Comparison of ENCODE assay signal across 8 cellular contexts in the genomic region with DNA sequence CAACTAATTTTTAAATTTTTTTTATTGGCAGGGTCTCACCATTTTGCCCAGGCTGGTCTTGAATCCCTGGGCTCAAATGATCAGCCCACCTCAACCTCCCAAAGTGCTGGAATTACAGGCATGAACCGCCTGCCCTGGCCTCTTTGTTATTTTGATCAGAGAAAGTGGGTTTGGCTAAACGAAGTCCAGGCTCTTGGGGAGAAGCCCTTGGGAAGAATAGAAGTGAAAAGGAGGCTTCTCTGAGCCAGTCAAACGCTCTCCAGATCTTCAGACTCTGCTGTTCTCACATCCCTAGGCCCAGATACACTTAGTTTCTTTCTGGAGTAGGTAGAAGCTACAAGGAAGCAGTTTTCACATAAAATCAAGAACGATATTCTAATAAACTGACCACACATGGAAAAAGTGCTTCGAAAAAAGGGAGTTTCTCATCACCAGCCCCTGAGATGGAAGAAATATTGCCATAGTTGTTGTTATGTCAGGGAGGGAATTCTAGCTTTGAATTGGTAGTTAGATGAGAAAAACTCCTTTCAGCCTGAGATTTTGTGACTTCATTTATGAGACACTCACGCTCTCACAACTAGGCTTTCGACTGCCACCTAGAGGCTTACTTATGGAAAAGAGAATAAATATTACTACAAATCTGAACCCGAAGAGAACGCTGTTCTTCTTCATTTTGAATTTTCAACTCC. TPM values are rescaled to one million over a fixed set of nuclear protein-coding genes. Genes with fewer than 3 reads are reported as not detected.
DNase-seq lines count a peak whose midpoint lies in the region; ATAC-seq and TF ChIP-seq lines count a peak whose summit lies in the region.

No MANE protein-coding gene starts in this region.

- H3K27me3 ChIP-seq in HUES48 (ENCODE audit: control insufficient read depth, insufficient read depth, low read length): no peaks in the 10 kb centered on the region

- H3K27ac ChIP-seq in HUES48 (ENCODE audit: low read depth, low read length): peak overlapping the region; percentile 98

- ATAC-seq in left ventricle myocardium superior: peak; percentile 38
- no peak for ATAC-seq in HG02610 (IDR thresholded peaks at IDR 0.05; ENCODE audit: unreplicated experiment)
- no peak for ATAC-seq in GM18873 (IDR thresholded peaks at IDR 0.05; ENCODE audit: low FRiP score, unreplicated experiment)

- intact Hi-C loops in left ventricle myocardium superior (cut with micrococcal nuclease): no loop called here

- peaks cover 16% of the 10 kb centered on the region for H3K4me1 ChIP-seq in HUES48 (ENCODE audit: control insufficient read depth, insufficient read depth, low read length)

- DNase-seq in DMS79 treated with DMSO at 0.1 percent for 48 hours (lab: John Stamatoyannopoulos, UW) (peak; percentile 91), NCI-H82 (lab: John Stamatoyannopoulos, UW) (peak; percentile 82), amniotic stem cell (lab: John Stamatoyannopoulos, UW) (peak; percentile 72), left ventricle myocardium superior (no peak), retinal pigment epithelial cell (ENCODE audit: low read depth) (no peak)

- peak overlapping the region; percentile 47 for H3K4me3 ChIP-seq in HUES48 (ENCODE audit: low read depth, low read length)
- H3K4me3 ChIP-seq in retinal pigment epithelial cell (ENCODE audit: low read length): no peak overlapping the region

- H3K36me3 ChIP-seq in HUES48 (ENCODE audit: control insufficient read depth, insufficient read depth, low read length): no peaks in the 10 kb centered on the region

- peaks cover 6% of the 10 kb centered on the region; the same call in 1 of the 2 replicates for H3K9me3 ChIP-seq in HUES48 (ENCODE audit: control insufficient read depth, insufficient read depth, low read length)

- H3K9ac ChIP-seq in HUES48 (ENCODE audit: low read depth, low read length): peak overlapping the region; percentile 47

- TF ChIP-seq CTCF in retinal pigment epithelial cell (conservative IDR thresholded peaks at IDR 0.05; ENCODE audit: low read depth, low read length): peak; percentile 61

RNA-seq across cellular contexts. Expression of a gene that starts 41.7 kb away (rescaled TPM):
- total RNA-seq in left ventricle myocardium superior: 0.87 TPM

Comparison
In these comparisons a context has a peak if more than half of its experiments do, and no peak if none do; other contexts are left out.
1. DNase-seq: peak in DMS79 treated with DMSO at 0.1 percent for 48 hours (single experiment), NCI-H82 (single experiment) and amniotic stem cell (single experiment); none in left ventricle myocardium superior (single experiment) and retinal pigment epithelial cell (single experiment).